In genomic region chr12:49201595-49202295, GRCh38 we compare ENCODE assay signal across 1 cellular context.
A peak's percentile ranks its signal among the peaks of the same experiment; 100 is the strongest.
TF ChIP-seq lines count a peak whose summit lies in the region.

No MANE protein-coding gene starts in this region.

TF ChIP-seq in K562, 482 proteins besides CTCF, POLR2A, EP300 and RAD21 (continued from another document and continues in another):
- no peak for TF ChIP-seq STAT6 (CRISPR knock-in tag; IDR thresholded peaks at IDR 0.05)
- TF ChIP-seq ZNF589 (CRISPR knock-in tag; IDR thresholded peaks at IDR 0.05; ENCODE audit: low read depth) = 0 out of 2 replicates have a peak, but pooled peaks have one; percentile 39
- no peak for TF ChIP-seq NFRKB (IDR thresholded peaks at IDR 0.05; ENCODE audit: low read depth)
- peak; percentile 70 for TF ChIP-seq DPF2 (IDR thresholded peaks at IDR 0.05)
- TF ChIP-seq FOXJ3 (CRISPR knock-in tag; IDR thresholded peaks at IDR 0.05) = peak; percentile 60; the same call in 1 of the 2 replicates
- TF ChIP-seq ZNF3 (CRISPR knock-in tag; IDR thresholded peaks at IDR 0.05) = no peak
- TF ChIP-seq ZNF668 (CRISPR knock-in tag; IDR thresholded peaks at IDR 0.05) = no peak
- TF ChIP-seq FOXA3 (CRISPR knock-in tag; conservative IDR thresholded peaks at IDR 0.05 in 1 of 2, IDR thresholded peaks at IDR 0.05 in 1 of 2) = no peak
- TF ChIP-seq KHSRP (IDR thresholded peaks at IDR 0.05) = no peak
- no peak for TF ChIP-seq CEBPG (CRISPR knock-in tag; IDR thresholded peaks at IDR 0.05)
- no peak for TF ChIP-seq CEBPG (tag; conservative IDR thresholded peaks at IDR 0.05 in 1 of 2, IDR thresholded peaks at IDR 0.05 in 1 of 2)
- TF ChIP-seq FOXM1 (IDR thresholded peaks at IDR 0.05; ENCODE audit: low read depth) = no peak
- TF ChIP-seq FOXM1 (CRISPR knock-in tag; IDR thresholded peaks at IDR 0.05; ENCODE audit: low read depth) = no peak
- no peak for TF ChIP-seq ZNF12 (CRISPR knock-in tag; IDR thresholded peaks at IDR 0.05)
- no peak for TF ChIP-seq HDAC6 (IDR thresholded peaks at IDR 0.05; ENCODE audit: low read depth, low read length)
- TF ChIP-seq PPARD (CRISPR knock-in tag; IDR thresholded peaks at IDR 0.05) = no peak
- peak in 1 of 2 experiments; percentile 12 for TF ChIP-seq NCOA2 (IDR thresholded peaks at IDR 0.05; ENCODE audit: partially characterized antibody in 2 of 2)
- no peak for TF ChIP-seq BRF1 (IDR thresholded peaks at IDR 0.05; ENCODE audit: borderline replicate concordance, extremely low read depth, insufficient read length)
- no peak for TF ChIP-seq RBM25 (IDR thresholded peaks at IDR 0.05; ENCODE audit: low read depth, low read length, severe bottlenecking)
- TF ChIP-seq ZNF511 (CRISPR knock-in tag; IDR thresholded peaks at IDR 0.05) = no peak
- TF ChIP-seq TRIM24 (IDR thresholded peaks at IDR 0.05) = no peak; a peak in 1 of 4 replicates
- no peak for TF ChIP-seq HMGXB4 (CRISPR knock-in tag; IDR thresholded peaks at IDR 0.05)
- TF ChIP-seq EP400 (IDR thresholded peaks at IDR 0.05) = peak; percentile 22; the same call in 1 of the 2 replicates
- TF ChIP-seq IRF2 (CRISPR knock-in tag; IDR thresholded peaks at IDR 0.05) = no peak
- no peak for TF ChIP-seq RNF2 (IDR thresholded peaks at IDR 0.05)
- no peak for TF ChIP-seq CHD2 (IDR thresholded peaks at IDR 0.05; ENCODE audit: low read depth, low read length)
- no peak for TF ChIP-seq MGA (IDR thresholded peaks at IDR 0.05)
- TF ChIP-seq TAF9B (IDR thresholded peaks at IDR 0.05; ENCODE audit: partially characterized antibody) = no peak
- no peak for TF ChIP-seq ZNF165 (CRISPR knock-in tag; IDR thresholded peaks at IDR 0.05; ENCODE audit: borderline replicate concordance)
- TF ChIP-seq C11orf30 (IDR thresholded peaks at IDR 0.05; ENCODE audit: low read depth) = no peak
- peak; percentile 89 for TF ChIP-seq FOSL1 (tag; conservative IDR thresholded peaks at IDR 0.05)
- no peak for TF ChIP-seq ZNF707 (CRISPR knock-in tag; conservative IDR thresholded peaks at IDR 0.05)
- no peak for TF ChIP-seq MYC (IDR thresholded peaks at IDR 0.05; ENCODE audit: low read depth, low read length)
- no peak for TF ChIP-seq MYC (CRISPR knock-in tag; IDR thresholded peaks at IDR 0.05; ENCODE audit: borderline replicate concordance, low read depth)
- 0 out of 2 replicates have a peak, but pooled peaks have one; percentile 9 for TF ChIP-seq ZNF175 (CRISPR knock-in tag; IDR thresholded peaks at IDR 0.05; ENCODE audit: low read depth)
- no peak for TF ChIP-seq TCF7 (IDR thresholded peaks at IDR 0.05; ENCODE audit: borderline replicate concordance)
- peak; percentile 2; the same call in 1 of the 2 replicates for TF ChIP-seq TAL1 (IDR thresholded peaks at IDR 0.05)
- TF ChIP-seq HDAC1 (IDR thresholded peaks at IDR 0.05) = no peak
- TF ChIP-seq PHF8 (IDR thresholded peaks at IDR 0.05; ENCODE audit: borderline replicate concordance, low read length) = no peak
- TF ChIP-seq HDAC2 (IDR thresholded peaks at IDR 0.05) = peak; percentile 7; the same call in 1 of the 2 replicates
- TF ChIP-seq IRF9 (tag; IDR thresholded peaks at IDR 0.05) = no peak
- peak; percentile 60 for TF ChIP-seq SMARCB1 (IDR thresholded peaks at IDR 0.05; ENCODE audit: insufficient read length, low read depth)
- TF ChIP-seq ZBTB7A (IDR thresholded peaks at IDR 0.05; ENCODE audit: borderline replicate concordance, control insufficient read depth, low read depth, low read length) = no peak
- no peak for TF ChIP-seq ZFP30 (CRISPR knock-in tag; IDR thresholded peaks at IDR 0.05; ENCODE audit: borderline replicate concordance)
- TF ChIP-seq BCLAF1 (IDR thresholded peaks at IDR 0.05; ENCODE audit: borderline replicate concordance in 1 of 2, control insufficient read depth in 1 of 2, low read depth in 2 of 2, low read length in 1 of 2) = no peak
- no peak; a peak in 1 of 4 replicates for TF ChIP-seq FOXK2 (conservative IDR thresholded peaks at IDR 0.05 in 1 of 2, IDR thresholded peaks at IDR 0.05 in 1 of 2; ENCODE audit: low read depth in 2 of 2)
- TF ChIP-seq BACH1 (tag; IDR thresholded peaks at IDR 0.05) = no peak
- TF ChIP-seq CEBPB (tag; IDR thresholded peaks at IDR 0.05) = no peak; the same call in none of the 2 replicates
- TF ChIP-seq ZNF143 (CRISPR knock-in tag; IDR thresholded peaks at IDR 0.05) = no peak
- peak; percentile 38 for TF ChIP-seq ARID1B (IDR thresholded peaks at IDR 0.05)
- peak; percentile 7 for TF ChIP-seq BRD9 (IDR thresholded peaks at IDR 0.05; ENCODE audit: low read depth, partially characterized antibody)
